Comparison of ENCODE assay signal across 13 cellular contexts in the genomic region with DNA sequence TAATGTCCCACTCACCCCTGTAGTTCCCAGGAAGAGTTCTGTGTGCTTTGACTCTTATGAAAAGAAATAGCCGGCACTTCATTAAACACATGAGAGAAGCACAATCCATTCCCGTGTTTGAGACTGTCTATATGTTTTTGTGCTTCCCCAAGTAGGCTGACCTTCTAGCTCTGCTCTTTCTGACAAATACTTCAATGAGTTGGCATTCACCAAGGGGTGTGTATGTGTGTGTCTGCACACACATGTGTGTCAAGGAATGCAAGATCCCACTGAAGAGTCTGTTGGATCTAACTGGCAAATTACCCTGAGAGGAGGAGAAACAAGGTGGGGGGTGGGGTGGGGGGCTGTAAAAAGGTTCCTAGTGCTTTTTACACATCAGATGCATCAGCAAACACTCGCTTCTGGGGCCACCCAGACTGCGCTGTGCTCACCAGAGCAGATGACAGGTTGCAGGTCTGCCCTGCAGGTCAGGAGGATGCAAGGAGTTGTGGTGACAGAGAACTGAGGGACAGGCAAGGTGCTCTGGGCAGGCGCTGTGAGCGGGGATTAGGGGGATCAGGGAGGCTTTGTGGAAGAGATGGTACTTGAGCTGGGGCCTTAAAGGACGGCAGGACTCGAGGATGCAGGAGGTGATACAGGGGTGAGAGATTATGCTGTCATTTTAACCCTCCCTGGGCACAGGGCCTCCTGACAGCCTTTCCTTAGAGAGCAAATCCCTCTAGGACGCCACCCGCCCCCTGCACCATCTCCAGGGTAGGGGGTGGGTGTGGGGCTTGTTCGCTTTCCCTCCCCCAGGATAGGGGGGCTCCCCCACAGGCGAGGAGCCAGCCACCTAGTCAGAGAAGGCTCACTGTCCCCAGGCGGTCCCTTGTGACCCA.
DNase-seq lines count a peak whose midpoint lies in the region; ATAC-seq and TF ChIP-seq lines count a peak whose summit lies in the region.
"Had no signal": no experiment of that assay in that cellular context is flagged by ENCODE, and none has a peak within 500 bp of the region (broad histone marks: within the 10 kb centered on the region; RNA-seq: fewer than 3 reads in every experiment).

No MANE protein-coding gene starts in this region.

- H3K4me3 Mint-ChIP-seq in progenitor cell of endocrine pancreas (ENCODE audit: low read depth) = no peak overlapping the region
- H3K4me3 Mint-ChIP-seq in chondrocyte (ENCODE audit: unreplicated experiment) = no peak overlapping the region

- intact Hi-C loops in dorsolateral prefrontal cortex (cut with DNase I) = no loop called here

- no peaks in the 10 kb centered on the region for H3K9me3 Mint-ChIP-seq in progenitor cell of endocrine pancreas (ENCODE audit: low read depth)
- H3K9me3 Mint-ChIP-seq in chondrocyte (ENCODE audit: low read depth) = no peaks in the 10 kb centered on the region

- no peaks in the 10 kb centered on the region for H3K27me3 Mint-ChIP-seq in progenitor cell of endocrine pancreas
- H3K27me3 Mint-ChIP-seq in chondrocyte (ENCODE audit: low read depth) = no peaks in the 10 kb centered on the region

- H3K36me3 Mint-ChIP-seq in progenitor cell of endocrine pancreas (ENCODE audit: insufficient read depth) (no peaks in the 10 kb centered on the region), chondrocyte (ENCODE audit: low read depth) (no peaks in the 10 kb centered on the region)

- TF ChIP-seq CTCF in dorsolateral prefrontal cortex (IDR thresholded peaks at IDR 0.05 in 54 of 56, conservative IDR thresholded peaks at IDR 0.05 in 2 of 56; ENCODE audit: low read depth in 1 of 56, partially characterized antibody in 56 of 56) (no peak), progenitor cell of endocrine pancreas (IDR thresholded peaks at IDR 0.05; ENCODE audit: unreplicated experiment) (no peak), chondrocyte (IDR thresholded peaks at IDR 0.05) (no peak)

- H3K27ac ChIP-seq in dorsolateral prefrontal cortex = peak overlapping the region in 48 of 59 donors; percentile 0 to 94 (median 81)

- peak; percentile 82 for DNase-seq in D341Med (ENCODE audit: low spot score)
- peak; percentile 99 for DNase-seq in NCI-H82 (lab: John Stamatoyannopoulos, UW)
- DNase-seq in dorsolateral prefrontal cortex = no peak
- DNase-seq in progenitor cell of endocrine pancreas (ENCODE audit: low spot score, unreplicated experiment) = no peak
- no peak for DNase-seq in central memory CD4-positive, alpha-beta T cell
- no peak for DNase-seq in HPDE6-E6E7 (ENCODE audit: extremely low spot score)
- no peak for DNase-seq in chondrocyte (ENCODE audit: low spot score)
- DNase-seq: activated gamma-delta T cell, COR-L47, NCI-H2227 treated with DMSO at 0.1 percent for 48 hours had no signal

- H3K27ac Mint-ChIP-seq in progenitor cell of endocrine pancreas = peak overlapping the region; percentile 61
- H3K27ac Mint-ChIP-seq in chondrocyte (ENCODE audit: unreplicated experiment) = no peak overlapping the region

- ATAC-seq in GM21825 (IDR thresholded peaks at IDR 0.05; ENCODE audit: unreplicated experiment) = no peak
- ATAC-seq: GM12878, sciatic nerve had no signal

- H3K4me1 Mint-ChIP-seq in progenitor cell of endocrine pancreas (ENCODE audit: low read depth) (peaks cover 46% of the 10 kb centered on the region), chondrocyte (ENCODE audit: low read depth) (peaks cover 35% of the 10 kb centered on the region)

- no peak overlapping the region for H3K4me3 ChIP-seq in dorsolateral prefrontal cortex
- H3K4me3 ChIP-seq: GM12878 had no signal

- no peaks in the 10 kb centered on the region for H3K27me3 ChIP-seq in dorsolateral prefrontal cortex

Comparison
In these comparisons a context has a peak if more than half of its experiments do, and no peak if none do; other contexts are left out.
1. DNase-seq: peak in D341Med (single experiment) and NCI-H82 (single experiment); none in dorsolateral prefrontal cortex (0 of 10), progenitor cell of endocrine pancreas (single experiment), central memory CD4-positive, alpha-beta T cell (single experiment), HPDE6-E6E7 (single experiment) and chondrocyte (single experiment).